Comparison of ENCODE assay signal across 1 cellular context in the genomic region with DNA sequence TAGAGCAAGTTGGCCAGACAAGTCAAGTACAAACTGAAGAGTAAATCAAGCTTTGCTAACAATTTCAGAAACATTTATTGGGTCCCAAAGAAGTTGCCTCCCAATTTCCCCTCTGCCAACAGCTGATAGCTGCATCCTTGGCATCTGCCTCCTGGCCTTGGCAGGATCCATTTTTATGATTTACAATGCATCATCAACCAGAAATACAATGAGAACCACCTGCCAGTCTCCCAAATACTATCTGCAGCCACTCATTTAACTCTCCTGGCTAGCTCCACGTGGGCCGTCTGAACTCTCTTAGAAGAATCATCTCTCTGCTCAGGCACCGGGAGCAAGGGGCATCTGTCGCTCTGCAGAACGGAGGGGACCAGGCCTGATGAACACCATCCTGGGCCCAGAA.
TF ChIP-seq lines count a peak whose summit lies in the region.

No MANE protein-coding gene starts in this region.

TF ChIP-seq in K562, 482 proteins besides CTCF, POLR2A, EP300 and RAD21:
- TF ChIP-seq GABPB1 (CRISPR knock-in tag; IDR thresholded peaks at IDR 0.05) (0 out of 2 replicates have a peak, but pooled peaks have one; percentile 30), ZFX (CRISPR knock-in tag; IDR thresholded peaks at IDR 0.05) (0 out of 2 replicates have a peak, but pooled peaks have one; percentile 32), POLR2G (IDR thresholded peaks at IDR 0.05; ENCODE audit: low read depth, low read length) (0 out of 2 replicates have a peak, but pooled peaks have one; percentile 9), FOXA3 (CRISPR knock-in tag; conservative IDR thresholded peaks at IDR 0.05 in 1 of 2, IDR thresholded peaks at IDR 0.05 in 1 of 2) (0 out of 4 replicates have a peak, but pooled peaks of 1 of the 2 experiments have one; percentile 23), LCOR (CRISPR knock-in tag; IDR thresholded peaks at IDR 0.05) (0 out of 2 replicates have a peak, but pooled peaks have one; percentile 39)
- TF ChIP-seq, protein P1, sequence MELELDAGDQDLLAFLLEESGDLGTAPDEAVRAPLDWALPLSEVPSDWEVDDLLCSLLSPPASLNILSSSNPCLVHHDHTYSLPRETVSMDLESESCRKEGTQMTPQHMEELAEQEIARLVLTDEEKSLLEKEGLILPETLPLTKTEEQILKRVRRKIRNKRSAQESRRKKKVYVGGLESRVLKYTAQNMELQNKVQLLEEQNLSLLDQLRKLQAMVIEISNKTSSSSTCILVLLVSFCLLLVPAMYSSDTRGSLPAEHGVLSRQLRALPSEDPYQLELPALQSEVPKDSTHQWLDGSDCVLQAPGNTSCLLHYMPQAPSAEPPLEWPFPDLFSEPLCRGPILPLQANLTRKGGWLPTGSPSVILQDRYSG (tag; conservative IDR thresholded peaks at IDR 0.05; ENCODE audit: low read depth) = no peak
